Comparison of ENCODE assay signal across 12 cellular contexts in genomic region chr4:169051936-169052335, GRCh38.
"Had no signal": no experiment of that assay in that cellular context is flagged by ENCODE, and none has a peak within 500 bp of the region (broad histone marks: within the 10 kb centered on the region; RNA-seq: fewer than 3 reads in every experiment).

No MANE protein-coding gene starts in this region.

- H3K4me3 ChIP-seq: esophagus muscularis mucosa, lower lobe of right lung, skin epidermis, tibial nerve had no signal

- H3K9me3 ChIP-seq: esophagus muscularis mucosa, lower lobe of right lung, tibial nerve had no signal

- H3K4me3 Mint-ChIP-seq: activated B cell treated with CpG ODN at 0.5 μM for 24 hours; activated CD4-positive, alpha-beta T cell treated with anti-CD3 and anti-CD28 coated beads, Interleukin-2, amount 10 ng/mL, durations not matched to agents 7 days and 5 days; activated naive CD4-positive, alpha-beta T cell treated with anti-CD3 and anti-CD28 coated beads, Interleukin-2, amount 50 U/mL, for 24 hours; naive thymus-derived CD8-positive, alpha-beta T cell; T-helper 17 cell had no signal

- DNase-seq: activated B cell treated with CpG ODN at 0.5 μM for 24 hours; activated CD4-positive, alpha-beta T cell treated with anti-CD3 and anti-CD28 coated beads, Interleukin-2, amount 10 ng/mL, durations not matched to agents 7 days and 5 days; activated T-cell treated with anti-CD3 and anti-CD28 coated beads, Interleukin-2, amount 50 U/mL, for 1 hour; head of caudate nucleus; lower lobe of right lung; naive thymus-derived CD8-positive, alpha-beta T cell; T-helper 17 cell had no signal

- H3K9me3 Mint-ChIP-seq: activated B cell treated with CpG ODN at 0.5 μM for 24 hours; activated CD4-positive, alpha-beta T cell treated with anti-CD3 and anti-CD28 coated beads, Interleukin-2, amount 10 ng/mL, durations not matched to agents 7 days and 5 days; activated naive CD4-positive, alpha-beta T cell treated with anti-CD3 and anti-CD28 coated beads, Interleukin-2, amount 50 U/mL, for 24 hours; naive thymus-derived CD8-positive, alpha-beta T cell had no signal

- H3K27me3 Mint-ChIP-seq: activated CD4-positive, alpha-beta T cell treated with anti-CD3 and anti-CD28 coated beads, Interleukin-2, amount 10 ng/mL, durations not matched to agents 7 days and 5 days had no signal

- H3K36me3 ChIP-seq: esophagus muscularis mucosa, lower lobe of right lung, tibial nerve had no signal

- H3K27ac Mint-ChIP-seq: activated B cell treated with CpG ODN at 0.5 μM for 24 hours; activated CD4-positive, alpha-beta T cell treated with anti-CD3 and anti-CD28 coated beads, Interleukin-2, amount 10 ng/mL, durations not matched to agents 7 days and 5 days; activated naive CD4-positive, alpha-beta T cell treated with anti-CD3 and anti-CD28 coated beads, Interleukin-2, amount 50 U/mL, for 24 hours; naive thymus-derived CD8-positive, alpha-beta T cell; T-helper 17 cell had no signal

- H3K27me3 ChIP-seq: esophagus muscularis mucosa, tibial nerve had no signal

- H3K4me1 Mint-ChIP-seq: activated B cell treated with CpG ODN at 0.5 μM for 24 hours; activated CD4-positive, alpha-beta T cell treated with anti-CD3 and anti-CD28 coated beads, Interleukin-2, amount 10 ng/mL, durations not matched to agents 7 days and 5 days; activated naive CD4-positive, alpha-beta T cell treated with anti-CD3 and anti-CD28 coated beads, Interleukin-2, amount 50 U/mL, for 24 hours; naive thymus-derived CD8-positive, alpha-beta T cell; T-helper 17 cell had no signal

- ATAC-seq: naive thymus-derived CD8-positive, alpha-beta T cell; SK-N-SH treated with all-trans-retinoic acid at 6 μM for 48 hours; T-helper 17 cell had no signal

- H3K36me3 Mint-ChIP-seq: activated naive CD4-positive, alpha-beta T cell treated with anti-CD3 and anti-CD28 coated beads, Interleukin-2, amount 50 U/mL, for 24 hours; naive thymus-derived CD8-positive, alpha-beta T cell had no signal
